Comparison of ENCODE assay signal across 1 cellular context in the genomic region with DNA sequence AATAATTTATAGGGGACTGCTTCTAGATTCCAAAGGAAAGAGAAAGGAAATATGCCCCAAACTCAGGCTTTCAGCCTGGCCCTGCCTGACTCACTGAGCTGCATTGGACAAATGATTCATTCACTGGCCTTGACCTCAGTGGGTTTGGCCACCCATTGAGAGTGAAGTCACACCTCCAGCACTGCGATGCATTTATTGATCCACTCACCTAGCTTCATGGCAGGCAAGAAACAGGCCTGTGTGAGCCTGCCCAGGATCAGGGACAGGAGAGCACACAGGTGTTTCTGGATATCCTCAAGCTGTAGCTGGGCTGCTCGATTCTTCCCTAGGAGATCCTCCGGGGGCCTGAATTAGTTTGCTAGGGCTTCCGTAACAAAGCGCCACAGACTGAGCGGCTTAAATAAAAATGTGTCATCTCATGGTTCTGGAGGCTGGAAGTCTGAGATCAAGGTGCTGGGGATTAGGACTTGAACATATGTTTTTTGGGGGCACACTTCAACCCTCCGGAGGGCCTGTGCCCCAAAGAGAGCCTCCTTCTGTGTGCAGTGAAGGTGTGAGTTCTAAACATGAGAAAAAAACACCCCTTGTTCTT.
TF ChIP-seq lines count a peak whose summit lies in the region.

No MANE protein-coding gene starts in this region.

TF ChIP-seq in K562, 482 proteins besides CTCF, POLR2A, EP300 and RAD21 (continued from another document):
- TF ChIP-seq CUX1 (CRISPR knock-in tag; IDR thresholded peaks at IDR 0.05): 0 out of 2 replicates have a peak, but pooled peaks have one; percentile 41
- TF ChIP-seq MEF2A (IDR thresholded peaks at IDR 0.05; ENCODE audit: control insufficient read depth, low read depth, low read length): peak; percentile 72
- TF ChIP-seq TBP (optimal IDR thresholded peaks at IDR 0.05; ENCODE audit: low read depth, low read length): no peak
- TF ChIP-seq JUND (IDR thresholded peaks at IDR 0.05; ENCODE audit: borderline replicate concordance, low read depth, low read length): peak; percentile 33; the same call in 1 of the 2 replicates
- TF ChIP-seq JUND (tag; IDR thresholded peaks at IDR 0.05; ENCODE audit: borderline replicate concordance, low read depth, low read length): no peak
- 0 out of 2 replicates have a peak, but pooled peaks have one; percentile 23 for TF ChIP-seq NFE2 (IDR thresholded peaks at IDR 0.05; ENCODE audit: low read depth)
- peak; percentile 36; the same call in 1 of the 2 replicates for TF ChIP-seq ZFX (CRISPR knock-in tag; IDR thresholded peaks at IDR 0.05)
- no peak for TF ChIP-seq AFF4 (CRISPR knock-in tag; IDR thresholded peaks at IDR 0.05)
- TF ChIP-seq GATAD2A (IDR thresholded peaks at IDR 0.05): 0 out of 2 replicates have a peak, but pooled peaks have one; percentile 68
- TF ChIP-seq CREM (IDR thresholded peaks at IDR 0.05; ENCODE audit: low read depth): 0 out of 2 replicates have a peak, but pooled peaks have one; percentile 2
- TF ChIP-seq, protein P1, sequence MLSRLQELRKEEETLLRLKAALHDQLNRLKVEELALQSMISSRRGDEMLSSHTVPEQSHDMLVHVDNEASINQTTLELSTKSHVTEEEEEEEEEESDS (CRISPR knock-in tag; IDR thresholded peaks at IDR 0.05): no peak
- TF ChIP-seq, protein P2, sequence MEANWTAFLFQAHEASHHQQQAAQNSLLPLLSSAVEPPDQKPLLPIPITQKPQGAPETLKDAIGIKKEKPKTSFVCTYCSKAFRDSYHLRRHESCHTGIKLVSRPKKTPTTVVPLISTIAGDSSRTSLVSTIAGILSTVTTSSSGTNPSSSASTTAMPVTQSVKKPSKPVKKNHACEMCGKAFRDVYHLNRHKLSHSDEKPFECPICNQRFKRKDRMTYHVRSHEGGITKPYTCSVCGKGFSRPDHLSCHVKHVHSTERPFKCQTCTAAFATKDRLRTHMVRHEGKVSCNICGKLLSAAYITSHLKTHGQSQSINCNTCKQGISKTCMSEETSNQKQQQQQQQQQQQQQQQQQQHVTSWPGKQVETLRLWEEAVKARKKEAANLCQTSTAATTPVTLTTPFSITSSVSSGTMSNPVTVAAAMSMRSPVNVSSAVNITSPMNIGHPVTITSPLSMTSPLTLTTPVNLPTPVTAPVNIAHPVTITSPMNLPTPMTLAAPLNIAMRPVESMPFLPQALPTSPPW (CRISPR knock-in tag; IDR thresholded peaks at IDR 0.05): no peak
- no peak for TF ChIP-seq POU5F1 (IDR thresholded peaks at IDR 0.05; ENCODE audit: borderline replicate concordance, low read depth, low read length, partially characterized antibody)
- peak; percentile 83 for TF ChIP-seq ZBTB33 (CRISPR knock-in tag; IDR thresholded peaks at IDR 0.05)
- TF ChIP-seq ZNF57 (CRISPR knock-in tag; IDR thresholded peaks at IDR 0.05): no peak
- TF ChIP-seq JUN (IDR thresholded peaks at IDR 0.05; ENCODE audit: borderline replicate concordance, low read depth, low read length): peak; percentile 78; the same call in 1 of the 2 replicates
- TF ChIP-seq JUN (CRISPR knock-in tag; IDR thresholded peaks at IDR 0.05; ENCODE audit: borderline replicate concordance): no peak
- TF ChIP-seq ZNF143 (CRISPR knock-in tag; IDR thresholded peaks at IDR 0.05): no peak
- TF ChIP-seq, protein P3, sequence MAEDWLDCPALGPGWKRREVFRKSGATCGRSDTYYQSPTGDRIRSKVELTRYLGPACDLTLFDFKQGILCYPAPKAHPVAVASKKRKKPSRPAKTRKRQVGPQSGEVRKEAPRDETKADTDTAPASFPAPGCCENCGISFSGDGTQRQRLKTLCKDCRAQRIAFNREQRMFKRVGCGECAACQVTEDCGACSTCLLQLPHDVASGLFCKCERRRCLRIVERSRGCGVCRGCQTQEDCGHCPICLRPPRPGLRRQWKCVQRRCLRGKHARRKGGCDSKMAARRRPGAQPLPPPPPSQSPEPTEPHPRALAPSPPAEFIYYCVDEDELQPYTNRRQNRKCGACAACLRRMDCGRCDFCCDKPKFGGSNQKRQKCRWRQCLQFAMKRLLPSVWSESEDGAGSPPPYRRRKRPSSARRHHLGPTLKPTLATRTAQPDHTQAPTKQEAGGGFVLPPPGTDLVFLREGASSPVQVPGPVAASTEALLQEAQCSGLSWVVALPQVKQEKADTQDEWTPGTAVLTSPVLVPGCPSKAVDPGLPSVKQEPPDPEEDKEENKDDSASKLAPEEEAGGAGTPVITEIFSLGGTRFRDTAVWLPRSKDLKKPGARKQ (CRISPR knock-in tag; IDR thresholded peaks at IDR 0.05): no peak
- TF ChIP-seq ZNF561 (CRISPR knock-in tag; conservative IDR thresholded peaks at IDR 0.05): no peak
- no peak for TF ChIP-seq ZKSCAN1 (IDR thresholded peaks at IDR 0.05; ENCODE audit: low read depth, low read length)
- peak; percentile 49 for TF ChIP-seq ARID1B (IDR thresholded peaks at IDR 0.05)
- no peak for TF ChIP-seq ZBTB7A (IDR thresholded peaks at IDR 0.05; ENCODE audit: borderline replicate concordance, control insufficient read depth, low read depth, low read length)
- TF ChIP-seq MTA3 (IDR thresholded peaks at IDR 0.05; ENCODE audit: borderline replicate concordance): 0 out of 2 replicates have a peak, but pooled peaks have one; percentile 38
- peak; percentile 31; the same call in 1 of the 2 replicates for TF ChIP-seq SMARCA4 (IDR thresholded peaks at IDR 0.05)
- 0 out of 2 replicates have a peak, but pooled peaks have one; percentile 2 for TF ChIP-seq HDAC2 (IDR thresholded peaks at IDR 0.05)
- no peak for TF ChIP-seq FOXJ3 (CRISPR knock-in tag; IDR thresholded peaks at IDR 0.05)
- TF ChIP-seq ZNF696 (CRISPR knock-in tag; conservative IDR thresholded peaks at IDR 0.05): no peak
- no peak for TF ChIP-seq ZNF124 (CRISPR knock-in tag; IDR thresholded peaks at IDR 0.05)
- no peak for TF ChIP-seq MYC (IDR thresholded peaks at IDR 0.05; ENCODE audit: low read depth, low read length)
- no peak for TF ChIP-seq MYC (CRISPR knock-in tag; IDR thresholded peaks at IDR 0.05; ENCODE audit: borderline replicate concordance, low read depth)
- no peak for TF ChIP-seq TAF1 (IDR thresholded peaks at IDR 0.05; ENCODE audit: control insufficient read depth, extremely low read depth, insufficient read depth, low read length, severe bottlenecking)
- peak; percentile 28 for TF ChIP-seq MEIS2 (IDR thresholded peaks at IDR 0.05; ENCODE audit: partially characterized antibody)
- TF ChIP-seq HDAC3 (IDR thresholded peaks at IDR 0.05; ENCODE audit: borderline replicate concordance, partially characterized antibody): no peak
- TF ChIP-seq, protein P4, sequence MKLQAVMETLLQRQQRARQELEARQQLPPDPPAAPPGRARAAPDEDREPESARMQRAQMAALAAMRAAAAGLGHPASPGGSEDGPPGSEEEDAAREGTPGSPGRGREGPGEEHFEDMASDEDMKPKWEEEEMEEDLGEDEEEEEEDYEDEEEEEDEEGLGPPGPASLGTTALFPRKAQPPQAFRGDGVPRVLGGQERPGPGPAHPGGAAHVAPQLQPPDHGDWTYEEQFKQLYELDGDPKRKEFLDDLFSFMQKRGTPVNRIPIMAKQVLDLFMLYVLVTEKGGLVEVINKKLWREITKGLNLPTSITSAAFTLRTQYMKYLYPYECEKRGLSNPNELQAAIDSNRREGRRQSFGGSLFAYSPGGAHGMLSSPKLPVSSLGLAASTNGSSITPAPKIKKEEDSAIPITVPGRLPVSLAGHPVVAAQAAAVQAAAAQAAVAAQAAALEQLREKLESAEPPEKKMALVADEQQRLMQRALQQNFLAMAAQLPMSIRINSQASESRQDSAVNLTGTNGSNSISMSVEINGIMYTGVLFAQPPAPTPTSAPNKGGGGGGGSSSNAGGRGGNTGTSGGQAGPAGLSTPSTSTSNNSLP (IDR thresholded peaks at IDR 0.05; ENCODE audit: borderline replicate concordance, low read depth, low read length): 0 out of 2 replicates have a peak, but pooled peaks have one; percentile 26
- TF ChIP-seq CBX8 (IDR thresholded peaks at IDR 0.05; ENCODE audit: borderline replicate concordance, extremely low read depth, low read depth, low read length, poor library complexity, severe bottlenecking): no peak
- TF ChIP-seq SMARCE1 (IDR thresholded peaks at IDR 0.05): 0 out of 2 replicates have a peak, but pooled peaks have one; percentile 17
- TF ChIP-seq DPF2 (IDR thresholded peaks at IDR 0.05): peak; percentile 47; the same call in 1 of the 2 replicates
- no peak for TF ChIP-seq ERF (CRISPR knock-in tag; IDR thresholded peaks at IDR 0.05)
- TF ChIP-seq ATF3 (IDR thresholded peaks at IDR 0.05): peak; percentile 84
- no peak for TF ChIP-seq ATF3 (CRISPR knock-in tag; conservative IDR thresholded peaks at IDR 0.05)
- no peak for TF ChIP-seq CBX2 (IDR thresholded peaks at IDR 0.05; ENCODE audit: insufficient read depth, low read length, poor library complexity, severe bottlenecking)
- TF ChIP-seq KDM1A (IDR thresholded peaks at IDR 0.05): 0 out of 4 replicates have a peak, but pooled peaks of 1 of the 2 experiments have one; percentile 1
